ENCODE assay signal across 2 cellular contexts in the genomic region with DNA sequence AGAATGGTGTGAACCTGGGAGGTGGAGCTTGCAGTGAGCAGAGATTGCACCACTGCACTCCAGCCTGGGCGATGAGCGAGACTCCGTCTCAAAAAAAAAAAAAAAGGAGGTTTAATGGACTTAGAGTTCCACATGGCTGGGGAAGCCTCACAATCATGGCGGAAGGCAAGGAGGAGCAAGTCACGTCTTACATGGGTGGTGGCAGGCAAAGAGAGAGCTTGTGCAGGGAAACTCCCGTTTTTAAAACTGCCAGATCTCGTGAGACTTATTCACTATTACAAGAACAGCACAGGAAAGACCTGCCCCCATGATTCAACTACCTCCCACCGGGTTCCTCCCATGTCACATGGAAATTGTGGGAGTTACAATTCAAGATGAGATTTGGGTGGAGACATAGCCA. TPM values are rescaled to one million over a fixed set of nuclear protein-coding genes. Genes with fewer than 3 reads are reported as not detected.
"Had no signal": no experiment of that assay in that cellular context is flagged by ENCODE, and none has a peak within 500 bp of the region (broad histone marks: within the 10 kb centered on the region; RNA-seq: fewer than 3 reads in every experiment).

No MANE protein-coding gene starts in this region.

RNA-seq across cellular contexts. Expression of a gene that starts 39.0 kb away (rescaled TPM):
- total RNA-seq: OCI-LY7, PC-3 had no signal

RNA-seq across cellular contexts. Expression of a gene that starts 56.0 kb away (rescaled TPM):
- total RNA-seq: PC-3 had no signal
